8 cellular contexts compared by ENCODE assay signal in the genomic region with DNA sequence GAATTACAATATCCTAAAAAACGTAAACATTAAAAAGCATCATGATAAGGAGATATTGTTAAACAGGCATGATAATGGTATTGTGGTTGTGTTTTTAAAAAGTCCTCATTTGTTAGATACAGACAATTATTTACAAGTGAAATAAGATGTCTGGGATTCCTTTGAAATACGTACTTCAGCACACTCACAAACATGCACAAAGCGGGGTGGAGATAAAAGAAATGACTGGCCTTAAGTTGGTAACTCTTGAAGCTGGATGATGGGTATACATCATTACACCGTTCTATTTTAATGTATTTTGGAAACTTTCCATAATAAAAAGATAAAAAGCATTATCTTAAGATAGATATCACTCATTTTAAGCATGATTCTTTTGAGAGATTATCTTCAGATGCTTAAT. TPM values are rescaled to one million over a fixed set of nuclear protein-coding genes. Genes with fewer than 3 reads are reported as not detected.
DNase-seq lines count a peak whose midpoint lies in the region; ATAC-seq, FAIRE-seq and TF ChIP-seq lines count a peak whose summit lies in the region.

No MANE protein-coding gene starts in this region.

- H3K27me3 Mint-ChIP-seq in stimulated activated naive CD8-positive, alpha-beta T cell treated with anti-CD3 and anti-CD28 coated beads, Interleukin-15, Interleukin-2, amounts not matched to agents 100 ng/mL and 50 ng/mL, for 24 hours: no peaks in the 10 kb centered on the region
- H3K27me3 Mint-ChIP-seq in activated naive CD8-positive, alpha-beta T cell treated with anti-CD3 and anti-CD28 coated beads, Interleukin-2, amount 50 U/mL, for 24 hours: no peaks in the 10 kb centered on the region

- TF ChIP-seq EP300 in HepG2 (IDR thresholded peaks at IDR 0.05; ENCODE audit: low read depth in 2 of 2, low read length in 2 of 2) (no peak), HepG2 (CRISPR knock-in tag; IDR thresholded peaks at IDR 0.05; ENCODE audit: borderline replicate concordance) (no peak)

- intact Hi-C loops in HepG2 (cut with micrococcal nuclease; ENCODE audit: unreplicated experiment): no loop called here

- H3K36me3 Mint-ChIP-seq in stimulated activated naive CD8-positive, alpha-beta T cell treated with anti-CD3 and anti-CD28 coated beads, Interleukin-15, Interleukin-2, amounts not matched to agents 100 ng/mL and 50 ng/mL, for 24 hours (ENCODE audit: low read depth): peaks cover 9% of the 10 kb centered on the region
- H3K36me3 Mint-ChIP-seq in activated naive CD8-positive, alpha-beta T cell treated with anti-CD3 and anti-CD28 coated beads, Interleukin-2, amount 50 U/mL, for 24 hours (ENCODE audit: low read depth): peaks cover 12% of the 10 kb centered on the region

- no TSS peak for BruUV-seq in HepG2 (replicated peaks; lab: Mats Ljungman, UMichigan)

- CTCF ChIA-PET in HepG2 (lab: Yijun Ruan, JAX; ENCODE audit: low intra/inter-chr PET ratio, low total read pairs): no interaction called here

- H3K4me3 Mint-ChIP-seq in stimulated activated naive CD8-positive, alpha-beta T cell treated with anti-CD3 and anti-CD28 coated beads, Interleukin-15, Interleukin-2, amounts not matched to agents 100 ng/mL and 50 ng/mL, for 24 hours: peak overlapping the region; percentile 90
- H3K4me3 Mint-ChIP-seq in activated naive CD8-positive, alpha-beta T cell treated with anti-CD3 and anti-CD28 coated beads, Interleukin-2, amount 50 U/mL, for 24 hours: peak overlapping the region; percentile 86

- peaks cover 4 to 18% of the 10 kb centered on the region in 2 experiments; a peak in 4 of 5 replicates for H3K36me3 ChIP-seq in HepG2 (replicated peaks in 1 of 2; ENCODE audit: control insufficient read depth in 1 of 2, insufficient read depth in 2 of 2, low read length in 2 of 2)
- peaks cover 0 to 25% (median 0%) of the 10 kb centered on the region in 3 donors for H3K36me3 ChIP-seq in Peyer's patch

- H3K4me3 ChIP-seq in HepG2 (replicated peaks in 1 of 3; ENCODE audit: insufficient read depth in 1 of 3, low read depth in 2 of 3, low read length in 3 of 3): peak overlapping the region; percentile 65 to 90 (median 83); a peak in 5 of 6 replicates
- H3K4me3 ChIP-seq in Peyer's patch: peak overlapping the region in 2 of 4 donors; percentile 64 to 71

- H3K4me1 ChIP-seq in HepG2 (ENCODE audit: insufficient read depth, low read length) (peaks cover 20% of the 10 kb centered on the region), Peyer's patch (peaks cover 0 to 18% (median 4%) of the 10 kb centered on the region in 4 donors)

- H3K27ac ChIP-seq in HepG2 (ENCODE audit: extremely low read length, insufficient read depth, low read length) (peak overlapping the region; percentile 89), Peyer's patch (no peak overlapping the region)

- H3K9me3 Mint-ChIP-seq in stimulated activated naive CD8-positive, alpha-beta T cell treated with anti-CD3 and anti-CD28 coated beads, Interleukin-15, Interleukin-2, amounts not matched to agents 100 ng/mL and 50 ng/mL, for 24 hours: no peaks in the 10 kb centered on the region
- H3K9me3 Mint-ChIP-seq in activated naive CD8-positive, alpha-beta T cell treated with anti-CD3 and anti-CD28 coated beads, Interleukin-2, amount 50 U/mL, for 24 hours: no peaks in the 10 kb centered on the region

- no peaks in the 10 kb centered on the region for H4K20me1 ChIP-seq in HepG2 (ENCODE audit: insufficient read depth, low read length)

- POLR2A ChIA-PET in HepG2 (lab: Yijun Ruan, JAX): interaction anchor here (1.7 to 2.3 kb wide), 2 partner anchors 20 to 23 kb away, joined by 7 to 11 read pairs; a partner anchor contains a TSS

- TF ChIP-seq POLR2A in HepG2 (IDR thresholded peaks at IDR 0.05; ENCODE audit: insufficient read depth in 1 of 2, low read depth in 2 of 2, low read length in 2 of 2) (no peak), Peyer's patch (IDR thresholded peaks at IDR 0.05) (no peak)

- peaks cover 20% of the 10 kb centered on the region for H3K79me2 ChIP-seq in HepG2 (ENCODE audit: insufficient read depth, low read length)

- H3K27ac Mint-ChIP-seq in stimulated activated naive CD8-positive, alpha-beta T cell treated with anti-CD3 and anti-CD28 coated beads, Interleukin-15, Interleukin-2, amounts not matched to agents 100 ng/mL and 50 ng/mL, for 24 hours: peak overlapping the region; percentile 87
- H3K27ac Mint-ChIP-seq in activated naive CD8-positive, alpha-beta T cell treated with anti-CD3 and anti-CD28 coated beads, Interleukin-2, amount 50 U/mL, for 24 hours: peak overlapping the region; percentile 85

- H3K27me3 ChIP-seq in HepG2 (ENCODE audit: control insufficient read depth in 1 of 2, insufficient read depth in 2 of 2, low read length in 2 of 2) (no peaks in the 10 kb centered on the region; a peak in 1 of 5 replicates), Peyer's patch (no peaks in the 10 kb centered on the region)

- peaks cover 15% of the 10 kb centered on the region for H3K4me1 Mint-ChIP-seq in stimulated activated naive CD8-positive, alpha-beta T cell treated with anti-CD3 and anti-CD28 coated beads, Interleukin-15, Interleukin-2, amounts not matched to agents 100 ng/mL and 50 ng/mL, for 24 hours (ENCODE audit: low read depth)
- peaks cover 17% of the 10 kb centered on the region for H3K4me1 Mint-ChIP-seq in activated naive CD8-positive, alpha-beta T cell treated with anti-CD3 and anti-CD28 coated beads, Interleukin-2, amount 50 U/mL, for 24 hours

- no peaks in the 10 kb centered on the region for H3K9me3 ChIP-seq in HepG2 (ENCODE audit: low read length)
- H3K9me3 ChIP-seq in Peyer's patch: no peaks in the 10 kb centered on the region

- in situ Hi-C loops in HepG2 (cut with HindIII; ENCODE audit: extremely low pct_ligation_motif_present, low pct_unique_long_range_greater_than_20kb): no loop called here

- no peak overlapping the region for H2AFZ ChIP-seq in HepG2 (ENCODE audit: low read length)

- peak overlapping the region; percentile 90 for H3K4me2 ChIP-seq in HepG2 (ENCODE audit: low read depth, low read length)

- no peak for ATAC-seq in stimulated activated naive CD8-positive, alpha-beta T cell treated with anti-CD3 and anti-CD28 coated beads, Interleukin-15, Interleukin-2, amounts not matched to agents 100 U/mL and 50 U/mL, for 24 hours
- ATAC-seq in activated naive CD8-positive, alpha-beta T cell treated with anti-CD3 and anti-CD28 coated beads, Interleukin-2, amount 50 U/mL, for 24 hours: no peak
- no peak for ATAC-seq in HepG2
- ATAC-seq in GM18909 (IDR thresholded peaks at IDR 0.05; ENCODE audit: poor library complexity, unreplicated experiment): no peak

- WGBS in HepG2 (ENCODE audit: low lambda C conversion rate): 65% methylated on average over 4 of the region's 4 CpGs

- no peak for FAIRE-seq in HepG2 (lab: Jason Lieb, UNC)

- H3K9ac ChIP-seq in HepG2 (ENCODE audit: insufficient read depth, low read depth, low read length): peak overlapping the region; percentile 95

- TF ChIP-seq RAD21 in HepG2 (CRISPR knock-in tag; IDR thresholded peaks at IDR 0.05): no peak

- TF ChIP-seq CTCF in HepG2 (CRISPR knock-in tag; IDR thresholded peaks at IDR 0.05): no peak
- TF ChIP-seq CTCF in Peyer's patch (IDR thresholded peaks at IDR 0.05): no peak

- DNase-seq in stimulated activated naive CD8-positive, alpha-beta T cell treated with anti-CD3 and anti-CD28 coated beads, Interleukin-15, Interleukin-2, amounts not matched to agents 100 U/mL and 50 U/mL, for 24 hours: no peak
- no peak for DNase-seq in activated naive CD8-positive, alpha-beta T cell treated with anti-CD3 and anti-CD28 coated beads, Interleukin-2, amount 50 U/mL, for 24 hours
- DNase-seq in HepG2 (ENCODE audit: low spot score): no peak
- no peak for DNase-seq in DMS53 treated with DMSO at 0.1 percent for 48 hours (lab: John Stamatoyannopoulos, UW; ENCODE audit: unreplicated experiment)
- no peak for DNase-seq in Peyer's patch
- no peak for DNase-seq in activated CD8-positive, alpha-beta memory T cell treated with anti-CD3 and anti-CD28 coated beads, Interleukin-2, amount 50 U/mL, for 48 hours

RNA-seq across cellular contexts. Expression of a gene that starts 1.0 kb away (rescaled TPM):
- total RNA-seq in HepG2 (2016; rRNA removed; fragmentation: Illumina TruSeq; extraction: Trizol): 4.7 and 6.4 TPM in 2 replicates
- total RNA-seq in HepG2 (2016; cell fraction: cytosol; rRNA removed; fragmentation: Illumina TruSeq; extraction: Trizol; ENCODE audit: low read depth): 1.4 and 1.5 TPM in 2 replicates
- total RNA-seq in HepG2 (2016; cell fraction: insoluble cytoplasmic fraction; rRNA removed; fragmentation: Illumina TruSeq; extraction: Trizol): 4.8 and 6.4 TPM in 2 replicates
- total RNA-seq in HepG2 (2016; cell fraction: membrane; rRNA removed; fragmentation: Illumina TruSeq; extraction: Trizol): 2.7 and 2.8 TPM in 2 replicates
- total RNA-seq in HepG2 (2016; cell fraction: nucleus; rRNA removed; fragmentation: Illumina TruSeq; extraction: Trizol): 4.6 and 5.8 TPM in 2 replicates
- polyA plus RNA-seq in HepG2 (2011; rRNA removed): 2.7 and 3.2 TPM in 2 replicates
- 1.2 and 1.5 TPM in 2 replicates for polyA plus RNA-seq in HepG2 (2011; cell fraction: cytosol; rRNA removed)
- polyA plus RNA-seq in HepG2 (2011; cell fraction: nucleus; rRNA removed): 2.3 and 3.1 TPM in 2 replicates
- polyA plus RNA-seq in HepG2 (2012): 2.5 and 3.8 TPM in 2 replicates
- 0.40 and 0.49 TPM in 2 replicates for polyA plus RNA-seq in HepG2 (2016; cell fraction: cytosol; fragmentation: Illumina TruSeq; extraction: Trizol; ENCODE audit: low read depth)
- polyA plus RNA-seq in HepG2 (2016; cell fraction: insoluble cytoplasmic fraction; fragmentation: Illumina TruSeq; extraction: Trizol; ENCODE audit: low read depth): 3.9 and 4.4 TPM in 2 replicates
- 0.83 and 1.1 TPM in 2 replicates for polyA plus RNA-seq in HepG2 (2016; cell fraction: membrane; fragmentation: Illumina TruSeq; extraction: Trizol; ENCODE audit: low read depth)
- polyA plus RNA-seq in HepG2 (2016; cell fraction: nucleus; fragmentation: Illumina TruSeq; extraction: Trizol; ENCODE audit: insufficient read depth, low read depth): 6.4 and 6.6 TPM in 2 replicates
- polyA minus RNA-seq in HepG2 (2011; rRNA and poly(A)+ RNA removed; ENCODE audit: low replicate concordance): 2.0 and 3.0 TPM in 2 replicates
- polyA minus RNA-seq in HepG2 (2011; cell fraction: cytosol; rRNA and poly(A)+ RNA removed): 1.9 and 2.4 TPM in 2 replicates
- 8.4 and 11.1 TPM in 2 replicates for polyA minus RNA-seq in HepG2 (2011; cell fraction: nucleus; rRNA and poly(A)+ RNA removed)
- 1 to 10 TPM in 2 of 4 donors, under 1 TPM in 1, not detected in 1; 0.66 to 2.3 (median 1.1) TPM for total RNA-seq in Peyer's patch

RNA-seq across cellular contexts. Expression of a gene that starts 20.1 kb away (rescaled TPM):
- 39.2 and 52.6 TPM in 2 replicates for total RNA-seq in HepG2 (2016; rRNA removed; fragmentation: Illumina TruSeq; extraction: Trizol)
- 5.4 and 6.3 TPM in 2 replicates for total RNA-seq in HepG2 (2016; cell fraction: cytosol; rRNA removed; fragmentation: Illumina TruSeq; extraction: Trizol; ENCODE audit: low read depth)
- total RNA-seq in HepG2 (2016; cell fraction: insoluble cytoplasmic fraction; rRNA removed; fragmentation: Illumina TruSeq; extraction: Trizol): 37.1 and 52.6 TPM in 2 replicates
- total RNA-seq in HepG2 (2016; cell fraction: membrane; rRNA removed; fragmentation: Illumina TruSeq; extraction: Trizol): 12.2 and 13.1 TPM in 2 replicates
- total RNA-seq in HepG2 (2016; cell fraction: nucleus; rRNA removed; fragmentation: Illumina TruSeq; extraction: Trizol): 23.3 and 25.9 TPM in 2 replicates
- polyA plus RNA-seq in HepG2 (2011; rRNA removed): 13.6 and 24.0 TPM in 2 replicates
- 10.5 and 14.8 TPM in 2 replicates for polyA plus RNA-seq in HepG2 (2011; cell fraction: cytosol; rRNA removed)
- 8.8 and 11.4 TPM in 2 replicates for polyA plus RNA-seq in HepG2 (2011; cell fraction: nucleus; rRNA removed)
- polyA plus RNA-seq in HepG2 (2012): 36.7 and 47.7 TPM in 2 replicates
- 3.8 and 3.9 TPM in 2 replicates for polyA plus RNA-seq in HepG2 (2016; cell fraction: cytosol; fragmentation: Illumina TruSeq; extraction: Trizol; ENCODE audit: low read depth)
- 41.9 and 42.0 TPM in 2 replicates for polyA plus RNA-seq in HepG2 (2016; cell fraction: insoluble cytoplasmic fraction; fragmentation: Illumina TruSeq; extraction: Trizol; ENCODE audit: low read depth)
- polyA plus RNA-seq in HepG2 (2016; cell fraction: membrane; fragmentation: Illumina TruSeq; extraction: Trizol; ENCODE audit: low read depth): 4.5 and 5.5 TPM in 2 replicates
- polyA plus RNA-seq in HepG2 (2016; cell fraction: nucleus; fragmentation: Illumina TruSeq; extraction: Trizol; ENCODE audit: insufficient read depth, low read depth): 29.1 and 31.2 TPM in 2 replicates
- 3.7 and 8.6 TPM in 2 replicates for polyA minus RNA-seq in HepG2 (2011; rRNA and poly(A)+ RNA removed; ENCODE audit: low replicate concordance)
- polyA minus RNA-seq in HepG2 (2011; cell fraction: cytosol; rRNA and poly(A)+ RNA removed): 7.6 and 13.9 TPM in 2 replicates
- polyA minus RNA-seq in HepG2 (2011; cell fraction: nucleus; rRNA and poly(A)+ RNA removed): 25.4 and 32.6 TPM in 2 replicates
- total RNA-seq in Peyer's patch: 10 to 100 TPM; 45.5 to 94.9 (median 61.1) TPM

RNA-seq across cellular contexts. Expression of a gene that starts 22.8 kb away (rescaled TPM):
- 161 and 206 TPM in 2 replicates for total RNA-seq in HepG2 (2016; rRNA removed; fragmentation: Illumina TruSeq; extraction: Trizol)
- 61.6 and 66.4 TPM in 2 replicates for total RNA-seq in HepG2 (2016; cell fraction: cytosol; rRNA removed; fragmentation: Illumina TruSeq; extraction: Trizol; ENCODE audit: low read depth)
- 157 and 223 TPM in 2 replicates for total RNA-seq in HepG2 (2016; cell fraction: insoluble cytoplasmic fraction; rRNA removed; fragmentation: Illumina TruSeq; extraction: Trizol)
- 67.0 and 69.1 TPM in 2 replicates for total RNA-seq in HepG2 (2016; cell fraction: membrane; rRNA removed; fragmentation: Illumina TruSeq; extraction: Trizol)
- 66.0 and 73.6 TPM in 2 replicates for total RNA-seq in HepG2 (2016; cell fraction: nucleus; rRNA removed; fragmentation: Illumina TruSeq; extraction: Trizol)
- 53.0 and 102 TPM in 2 replicates for polyA plus RNA-seq in HepG2 (2011; rRNA removed)
- 166 and 211 TPM in 2 replicates for polyA plus RNA-seq in HepG2 (2011; cell fraction: cytosol; rRNA removed)
- polyA plus RNA-seq in HepG2 (2011; cell fraction: nucleus; rRNA removed): 50.7 and 64.1 TPM in 2 replicates
- 42.2 and 101 TPM in 2 replicates for polyA plus RNA-seq in HepG2 (2012)
- polyA plus RNA-seq in HepG2 (2016; cell fraction: cytosol; fragmentation: Illumina TruSeq; extraction: Trizol; ENCODE audit: low read depth): 50.9 and 58.2 TPM in 2 replicates
- 204 and 208 TPM in 2 replicates for polyA plus RNA-seq in HepG2 (2016; cell fraction: insoluble cytoplasmic fraction; fragmentation: Illumina TruSeq; extraction: Trizol; ENCODE audit: low read depth)
- polyA plus RNA-seq in HepG2 (2016; cell fraction: membrane; fragmentation: Illumina TruSeq; extraction: Trizol; ENCODE audit: low read depth): 60.1 and 60.7 TPM in 2 replicates
- 84.3 and 91.2 TPM in 2 replicates for polyA plus RNA-seq in HepG2 (2016; cell fraction: nucleus; fragmentation: Illumina TruSeq; extraction: Trizol; ENCODE audit: insufficient read depth, low read depth)
- polyA minus RNA-seq in HepG2 (2011; rRNA and poly(A)+ RNA removed; ENCODE audit: low replicate concordance): 40.6 and 146 TPM in 2 replicates
- 17.1 and 33.2 TPM in 2 replicates for polyA minus RNA-seq in HepG2 (2011; cell fraction: cytosol; rRNA and poly(A)+ RNA removed)
- polyA minus RNA-seq in HepG2 (2011; cell fraction: nucleus; rRNA and poly(A)+ RNA removed): 21.5 and 33.3 TPM in 2 replicates
- 10 to 100 TPM in 3 of 4 donors, 1 to 10 TPM in 1; 9.1 to 36.3 (median 14.4) TPM for total RNA-seq in Peyer's patch

RNA-seq across cellular contexts. Expression of a gene that starts 28.4 kb away (rescaled TPM):
- total RNA-seq in HepG2 (2016; rRNA removed; fragmentation: Illumina TruSeq; extraction: Trizol) (not detected in 2 replicates), Peyer's patch (1 to 10 TPM in 1 of 4 donors, under 1 TPM in 2, not detected in 1; 0.54 to 2.8 (median 0.88) TPM)
- total RNA-seq in HepG2 (2016; cell fraction: cytosol; rRNA removed; fragmentation: Illumina TruSeq; extraction: Trizol; ENCODE audit: low read depth): not detected in 2 replicates
- not detected in 2 replicates for total RNA-seq in HepG2 (2016; cell fraction: insoluble cytoplasmic fraction; rRNA removed; fragmentation: Illumina TruSeq; extraction: Trizol)
- not detected in 2 replicates for total RNA-seq in HepG2 (2016; cell fraction: membrane; rRNA removed; fragmentation: Illumina TruSeq; extraction: Trizol)
- not detected in 2 replicates for total RNA-seq in HepG2 (2016; cell fraction: nucleus; rRNA removed; fragmentation: Illumina TruSeq; extraction: Trizol)
- polyA plus RNA-seq in HepG2 (2011; rRNA removed): not detected in 2 replicates
- polyA plus RNA-seq in HepG2 (2011; cell fraction: cytosol; rRNA removed): not detected in 2 replicates
- polyA plus RNA-seq in HepG2 (2011; cell fraction: nucleus; rRNA removed): not detected in 2 replicates
- not detected in 2 replicates for polyA plus RNA-seq in HepG2 (2012)
- not detected in 2 replicates for polyA plus RNA-seq in HepG2 (2016; cell fraction: cytosol; fragmentation: Illumina TruSeq; extraction: Trizol; ENCODE audit: low read depth)
- polyA plus RNA-seq in HepG2 (2016; cell fraction: insoluble cytoplasmic fraction; fragmentation: Illumina TruSeq; extraction: Trizol; ENCODE audit: low read depth): not detected in 2 replicates
- not detected in 2 replicates for polyA plus RNA-seq in HepG2 (2016; cell fraction: membrane; fragmentation: Illumina TruSeq; extraction: Trizol; ENCODE audit: low read depth)
- polyA plus RNA-seq in HepG2 (2016; cell fraction: nucleus; fragmentation: Illumina TruSeq; extraction: Trizol; ENCODE audit: insufficient read depth, low read depth): not detected in 2 replicates
- not detected in 2 replicates for polyA minus RNA-seq in HepG2 (2011; rRNA and poly(A)+ RNA removed; ENCODE audit: low replicate concordance)
- not detected in 2 replicates for polyA minus RNA-seq in HepG2 (2011; cell fraction: cytosol; rRNA and poly(A)+ RNA removed)
- polyA minus RNA-seq in HepG2 (2011; cell fraction: nucleus; rRNA and poly(A)+ RNA removed): not detected in 2 replicates
